Comparison of ENCODE assay signal across 17 cellular contexts in genomic region chr2:66239655-66240054, GRCh38.
DNase-seq lines count a peak whose midpoint lies in the region; ATAC-seq and TF ChIP-seq lines count a peak whose summit lies in the region.
"Had no signal": no experiment of that assay in that cellular context is flagged by ENCODE, and none has a peak within 500 bp of the region (broad histone marks: within the 10 kb centered on the region; RNA-seq: fewer than 3 reads in every experiment).

No MANE protein-coding gene starts in this region.

- no peak for ATAC-seq in activated T-cell treated with anti-CD3 and anti-CD28 coated beads, Interleukin-2, amount 50 U/mL, for 72 hours (replicated peaks in 1 of 2)

- TF ChIP-seq POLR2A in suprapubic skin (IDR thresholded peaks at IDR 0.05): no peak

- no peaks in the 10 kb centered on the region for H3K9me3 Mint-ChIP-seq in endodermal cell
- H3K9me3 Mint-ChIP-seq in activated T-cell treated with anti-CD3 and anti-CD28 coated beads, Interleukin-2, amount 50 U/mL, for 72 hours: no peaks in the 10 kb centered on the region

- TF ChIP-seq CTCF in endodermal cell (conservative IDR thresholded peaks at IDR 0.05) (no peak), suprapubic skin (IDR thresholded peaks at IDR 0.05) (no peak)

- H3K4me3 Mint-ChIP-seq in endodermal cell: no peak overlapping the region
- no peak overlapping the region for H3K4me3 Mint-ChIP-seq in activated T-cell treated with anti-CD3 and anti-CD28 coated beads, Interleukin-2, amount 50 U/mL, for 72 hours

- no peak for TF ChIP-seq EP300 in suprapubic skin (IDR thresholded peaks at IDR 0.05)

- no peak overlapping the region for H3K9ac ChIP-seq in endodermal cell (ENCODE audit: extremely low read depth, low read length, poor library complexity, severe bottlenecking)
- H3K9ac ChIP-seq: BLaER1 treated with 17β-estradiol and CSF1 and Interleukin-3, amounts not matched to agents 10 nM and 100 nM had no signal

- H3K27me3 ChIP-seq in endodermal cell (ENCODE audit: control insufficient read depth, insufficient read depth, low read length, poor library complexity, severe bottlenecking) (no peaks in the 10 kb centered on the region), suprapubic skin (no peaks in the 10 kb centered on the region), MG63 (no peaks in the 10 kb centered on the region)
- H3K27me3 ChIP-seq: BLaER1 treated with 17β-estradiol and CSF1 and Interleukin-3, amounts not matched to agents 10 nM and 100 nM had no signal

- H3K4me1 ChIP-seq in endodermal cell (ENCODE audit: control insufficient read depth, insufficient read depth, low read length) (no peaks in the 10 kb centered on the region), suprapubic skin (peaks cover 45% of the 10 kb centered on the region)

- DNase-seq in DMS 273 (lab: John Stamatoyannopoulos, UW; ENCODE audit: unreplicated experiment) (peak; percentile 3), DMS 273 treated with DMSO at 0.1 percent for 48 hours (lab: John Stamatoyannopoulos, UW) (no peak), endodermal cell (no peak), mucosa of gallbladder (ENCODE audit: low spot score) (peak; percentile 17), suprapubic skin (ENCODE audit: low spot score in 2 of 2) (no peak), MG63 (no peak), NCI-H1105 (lab: John Stamatoyannopoulos, UW) (no peak)
- DNase-seq in activated T-cell treated with anti-CD3 and anti-CD28 coated beads, Interleukin-2, amount 50 U/mL, for 72 hours: no peak
- DNase-seq: DMS153, EL, H7, NCI-H1417, NCI-H1930, NCI-H2171 treated with DMSO at 0.1 percent for 48 hours, NCI-H510A treated with DMSO at 0.1 percent for 48 hours had no signal

- no peaks in the 10 kb centered on the region for H3K36me3 Mint-ChIP-seq in endodermal cell (ENCODE audit: low read depth)
- no peaks in the 10 kb centered on the region for H3K36me3 Mint-ChIP-seq in activated T-cell treated with anti-CD3 and anti-CD28 coated beads, Interleukin-2, amount 50 U/mL, for 72 hours (ENCODE audit: insufficient read depth in 2 of 2)

- no peak overlapping the region for H3K4me3 ChIP-seq in endodermal cell (ENCODE audit: low read length)
- no peak overlapping the region for H3K4me3 ChIP-seq in suprapubic skin
- no peak overlapping the region for H3K4me3 ChIP-seq in MG63
- H3K4me3 ChIP-seq: BLaER1 treated with 17β-estradiol and CSF1 and Interleukin-3, amounts not matched to agents 10 nM and 100 nM had no signal

- H3K9me3 ChIP-seq in endodermal cell (ENCODE audit: control insufficient read depth, low read length) (no peaks in the 10 kb centered on the region), suprapubic skin (no peaks in the 10 kb centered on the region), MG63 (no peaks in the 10 kb centered on the region)
- H3K9me3 ChIP-seq: BLaER1 treated with 17β-estradiol and CSF1 and Interleukin-3, amounts not matched to agents 10 nM and 100 nM had no signal

- H3K27ac ChIP-seq in endodermal cell (ENCODE audit: low read depth, low read length): peak overlapping the region; percentile 24
- H3K27ac ChIP-seq in suprapubic skin: peak overlapping the region; percentile 83
- H3K27ac ChIP-seq: 22Rv1; BLaER1 treated with 17β-estradiol and CSF1 and Interleukin-3, amounts not matched to agents 10 nM and 100 nM had no signal

- H3K4me1 Mint-ChIP-seq in endodermal cell: peaks cover 31% of the 10 kb centered on the region
- H3K4me1 Mint-ChIP-seq in activated T-cell treated with anti-CD3 and anti-CD28 coated beads, Interleukin-2, amount 50 U/mL, for 72 hours (ENCODE audit: low read depth): no peaks in the 10 kb centered on the region

- H3K36me3 ChIP-seq in endodermal cell (ENCODE audit: control insufficient read depth, insufficient read depth, low read length) (no peaks in the 10 kb centered on the region), suprapubic skin (no peaks in the 10 kb centered on the region), MG63 (no peaks in the 10 kb centered on the region)
- H3K36me3 ChIP-seq: BLaER1 treated with 17β-estradiol and CSF1 and Interleukin-3, amounts not matched to agents 10 nM and 100 nM had no signal

- H3K27ac Mint-ChIP-seq in endodermal cell: no peak overlapping the region
- no peak overlapping the region for H3K27ac Mint-ChIP-seq in activated T-cell treated with anti-CD3 and anti-CD28 coated beads, Interleukin-2, amount 50 U/mL, for 72 hours

- WGBS in endodermal cell (ENCODE audit: insufficient coverage in 1 of 2, insufficient read length in 1 of 2), 2 experiments: 80 to 91% methylated on average over 1 to 7 of the region's 7 CpGs
- WGBS in suprapubic skin: 36% methylated on average over 7 of the region's 7 CpGs

- peaks cover 11% of the 10 kb centered on the region for H3K27me3 Mint-ChIP-seq in endodermal cell (ENCODE audit: insufficient read depth)
- no peaks in the 10 kb centered on the region for H3K27me3 Mint-ChIP-seq in activated T-cell treated with anti-CD3 and anti-CD28 coated beads, Interleukin-2, amount 50 U/mL, for 72 hours (ENCODE audit: low read depth)

Comparison
In these comparisons a context has a peak if more than half of its experiments do, and no peak if none do; other contexts are left out.
1. DNase-seq: peak in DMS 273 (single experiment) and mucosa of gallbladder (single experiment); none in DMS 273 treated with DMSO at 0.1 percent for 48 hours (single experiment), endodermal cell (single experiment), suprapubic skin (0 of 2), activated T-cell treated with anti-CD3 and anti-CD28 coated beads, Interleukin-2, amount 50 U/mL, for 72 hours (0 of 2), MG63 (single experiment) and NCI-H1105 (single experiment).